Comparison of ENCODE assay signal across 8 cellular contexts in the genomic region with DNA sequence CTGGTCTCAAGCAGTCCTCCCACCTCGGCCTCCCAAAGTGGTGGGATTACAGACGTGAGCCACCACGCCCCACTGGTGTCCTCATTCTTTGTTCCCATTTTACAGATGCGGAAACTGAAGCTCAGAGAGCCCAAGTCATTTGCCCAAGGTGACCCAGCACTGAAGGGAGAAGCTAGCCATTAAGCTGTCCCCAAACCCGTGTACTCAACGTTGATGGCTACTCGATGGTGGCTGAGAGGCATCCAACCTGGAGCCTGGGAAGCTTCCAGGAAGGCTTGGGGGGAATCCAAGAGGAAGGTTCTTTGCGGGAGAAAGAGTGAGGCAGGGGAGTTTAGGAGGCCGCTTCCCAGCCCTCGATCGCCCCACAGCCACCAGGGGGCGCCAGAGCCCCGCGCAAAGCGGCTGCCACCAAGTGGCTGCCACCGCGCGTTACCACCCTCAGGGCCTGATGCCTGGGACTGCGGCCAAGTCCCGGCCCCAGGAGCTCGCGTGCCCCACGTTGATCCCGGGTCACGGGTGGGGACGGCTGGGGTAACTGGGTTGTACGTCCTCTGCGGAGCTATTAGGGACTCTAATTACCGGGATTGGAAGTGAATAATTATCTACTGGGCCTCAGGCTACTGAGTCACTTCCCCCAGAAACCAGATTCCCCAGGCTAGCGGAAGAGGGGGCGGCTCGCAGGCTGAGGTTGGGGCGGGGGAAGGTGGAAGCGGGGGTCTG. TPM values are rescaled to one million over a fixed set of nuclear protein-coding genes. Genes with fewer than 3 reads are reported as not detected.
DNase-seq lines count a peak whose midpoint lies in the region; ATAC-seq and TF ChIP-seq lines count a peak whose summit lies in the region.

No MANE protein-coding gene starts in this region.

- intact Hi-C loops in esophagus muscularis mucosa (cut with DNase I), result loop anchor here (2.0 to 10.0 kb wide), 3 partner anchors 54 to 278 kb away; no protein-coding TSS in a partner anchor

- H3K36me3 Mint-ChIP-seq in IgD-negative memory B cell, result no peaks in the 10 kb centered on the region
- H3K36me3 Mint-ChIP-seq in natural killer cell treated with Interleukin-12 subunit alpha and Interleukin-12 subunit beta and Interleukin-15 and Interleukin-18, amount 100 ng/mL, for 72 hours, result peaks cover 7% of the 10 kb centered on the region
- H3K36me3 Mint-ChIP-seq in stimulated activated naive B cell treated with anti-CD40 and anti-IgM and Interleukin-4, amounts not matched to agents 10 μg/mL and 1 μg/mL and 100 μg/mL, for 72 hours, result peaks cover 3 to 6% of the 10 kb centered on the region in 2 donors

- peak overlapping the region in 1 of 3 donors; percentile 39 for H3K27ac Mint-ChIP-seq in IgD-negative memory B cell
- peak overlapping the region in 1 of 2 donors; percentile 10 for H3K27ac Mint-ChIP-seq in natural killer cell treated with Interleukin-12 subunit alpha and Interleukin-12 subunit beta and Interleukin-15 and Interleukin-18, amount 100 ng/mL, for 72 hours
- H3K27ac Mint-ChIP-seq in stimulated activated naive B cell treated with anti-CD40 and anti-IgM and Interleukin-4, amounts not matched to agents 10 μg/mL and 1 μg/mL and 100 μg/mL, for 72 hours, result peak overlapping the region; percentile 94

- WGBS in esophagus muscularis mucosa, result 21% methylated on average over 13 of the region's 34 CpGs

- no peak overlapping the region; the same call in 1 of the 2 replicates for H3K9ac ChIP-seq in BLaER1

- H4K20me1 ChIP-seq in BLaER1, result no peaks in the 10 kb centered on the region

- H3K9me3 ChIP-seq in BLaER1 (no peaks in the 10 kb centered on the region), esophagus muscularis mucosa (no peaks in the 10 kb centered on the region)

- H3K36me3 ChIP-seq in BLaER1 (no peaks in the 10 kb centered on the region), esophagus muscularis mucosa (no peaks in the 10 kb centered on the region)

- peaks cover 36% of the 10 kb centered on the region for H3K4me1 ChIP-seq in BLaER1
- peaks cover 12 to 19% (median 17%) of the 10 kb centered on the region in 4 donors for H3K4me1 ChIP-seq in esophagus muscularis mucosa

- H3K4me2 ChIP-seq in BLaER1, result peak overlapping the region; percentile 75

- peak overlapping the region; percentile 37; the same call in 1 of the 2 replicates for H3K4me3 ChIP-seq in BLaER1
- H3K4me3 ChIP-seq in esophagus muscularis mucosa, result peak overlapping the region; percentile 38 to 44 (median 42)

- TF ChIP-seq EP300 in esophagus muscularis mucosa (IDR thresholded peaks at IDR 0.05), result no peak

- H3K27ac ChIP-seq in BLaER1 (no peak overlapping the region), esophagus muscularis mucosa (replicated peaks in 1 of 4) (peak overlapping the region; percentile 40 to 57 (median 54))

- TF ChIP-seq CTCF in esophagus muscularis mucosa (IDR thresholded peaks at IDR 0.05), result peak; percentile 96 to 100 (median 99)

- H3K4me1 Mint-ChIP-seq in IgD-negative memory B cell, result peaks cover 14 to 20% (median 18%) of the 10 kb centered on the region in 3 donors
- peaks cover 19 to 25% of the 10 kb centered on the region in 2 donors for H3K4me1 Mint-ChIP-seq in natural killer cell treated with Interleukin-12 subunit alpha and Interleukin-12 subunit beta and Interleukin-15 and Interleukin-18, amount 100 ng/mL, for 72 hours (ENCODE audit: low read depth in 2 of 2)
- H3K4me1 Mint-ChIP-seq in stimulated activated naive B cell treated with anti-CD40 and anti-IgM and Interleukin-4, amounts not matched to agents 10 μg/mL and 1 μg/mL and 100 μg/mL, for 72 hours, result peaks cover 28 to 40% of the 10 kb centered on the region in 2 donors

- peak; percentile 58 for ATAC-seq in GM19372 (IDR thresholded peaks at IDR 0.05; ENCODE audit: low read depth, unreplicated experiment)
- peak; percentile 90 to 93 for ATAC-seq in natural killer cell treated with Interleukin-12 subunit alpha and Interleukin-12 subunit beta and Interleukin-15 and Interleukin-18, amount 100 ng/mL, for 72 hours
- ATAC-seq in stimulated activated naive B cell treated with anti-CD40 and anti-IgM and Interleukin-4, amounts not matched to agents 10 μg/mL and 1 μg/mL and 100 μg/mL, for 72 hours (replicated peaks), result peak; percentile 73 to 82

- DNase-seq in activated T-cell treated with anti-CD3 and anti-CD28 coated beads, Interleukin-2, amount 50 U/mL, for 48 hours, result peak; percentile 92 to 93
- no peak for DNase-seq in esophagus muscularis mucosa (ENCODE audit: extremely low spot score)
- DNase-seq in natural killer cell treated with Interleukin-12 subunit alpha and Interleukin-12 subunit beta and Interleukin-15 and Interleukin-18, amount 100 ng/mL, for 72 hours (ENCODE audit: low spot score), result peak; percentile 91
- peak; percentile 78 for DNase-seq in stimulated activated naive B cell treated with anti-CD40 and anti-IgM and Interleukin-4, amounts not matched to agents 10 μg/mL and 1 μg/mL and 100 μg/mL, for 72 hours

- TF ChIP-seq POLR2A in esophagus muscularis mucosa (IDR thresholded peaks at IDR 0.05; ENCODE audit: low read depth), result no peak

- peak overlapping the region; percentile 76 to 96 (median 82) for H3K4me3 Mint-ChIP-seq in IgD-negative memory B cell
- H3K4me3 Mint-ChIP-seq in natural killer cell treated with Interleukin-12 subunit alpha and Interleukin-12 subunit beta and Interleukin-15 and Interleukin-18, amount 100 ng/mL, for 72 hours, result peak overlapping the region; percentile 59
- H3K4me3 Mint-ChIP-seq in stimulated activated naive B cell treated with anti-CD40 and anti-IgM and Interleukin-4, amounts not matched to agents 10 μg/mL and 1 μg/mL and 100 μg/mL, for 72 hours, result peak overlapping the region; percentile 87 to 94

- no peaks in the 10 kb centered on the region for H3K27me3 Mint-ChIP-seq in IgD-negative memory B cell
- peaks cover 15 to 17% of the 10 kb centered on the region in 2 donors for H3K27me3 Mint-ChIP-seq in natural killer cell treated with Interleukin-12 subunit alpha and Interleukin-12 subunit beta and Interleukin-15 and Interleukin-18, amount 100 ng/mL, for 72 hours
- peaks cover 0 to 4% of the 10 kb centered on the region in 2 donors for H3K27me3 Mint-ChIP-seq in stimulated activated naive B cell treated with anti-CD40 and anti-IgM and Interleukin-4, amounts not matched to agents 10 μg/mL and 1 μg/mL and 100 μg/mL, for 72 hours

- H3K9me3 Mint-ChIP-seq in IgD-negative memory B cell, result no peaks in the 10 kb centered on the region
- no peaks in the 10 kb centered on the region for H3K9me3 Mint-ChIP-seq in natural killer cell treated with Interleukin-12 subunit alpha and Interleukin-12 subunit beta and Interleukin-15 and Interleukin-18, amount 100 ng/mL, for 72 hours
- peaks cover 3 to 8% of the 10 kb centered on the region in 2 donors for H3K9me3 Mint-ChIP-seq in stimulated activated naive B cell treated with anti-CD40 and anti-IgM and Interleukin-4, amounts not matched to agents 10 μg/mL and 1 μg/mL and 100 μg/mL, for 72 hours

- H3K27me3 ChIP-seq in BLaER1, result no peaks in the 10 kb centered on the region
- peaks cover 0 to 6% (median 0%) of the 10 kb centered on the region in 4 donors for H3K27me3 ChIP-seq in esophagus muscularis mucosa

TF ChIP-seq in PFSK-1, 5 proteins besides CTCF, POLR2A, EP300 and RAD21:
- TF ChIP-seq TAF1 (IDR thresholded peaks at IDR 0.05; ENCODE audit: borderline replicate concordance, insufficient read depth, low read length), result no peak
- peak; percentile 66 for TF ChIP-seq FOXP2 (optimal IDR thresholded peaks at IDR 0.05; ENCODE audit: borderline replicate concordance, extremely low read depth, extremely low read length, insufficient read depth)

RNA-seq across cellular contexts. Expression of a gene that starts 8.8 kb away (rescaled TPM):
- 10.3 TPM for polyA plus RNA-seq in IgD-negative memory B cell
- polyA plus RNA-seq in PFSK-1 (2012; ENCODE audit: insufficient read length, low read depth), result 14.7 TPM
- total RNA-seq in esophagus muscularis mucosa, result 10 to 100 TPM; 24.9 to 49.4 (median 41.8) TPM
- total RNA-seq in natural killer cell treated with Interleukin-12 subunit alpha and Interleukin-12 subunit beta and Interleukin-15 and Interleukin-18, amount 100 ng/mL, for 72 hours, result 10 to 100 TPM in 1 of 2 donors, 1 to 10 TPM in 1; 10.0 to 12.2 TPM

RNA-seq across cellular contexts. Expression of a gene that starts 28.0 kb away (rescaled TPM):
- polyA plus RNA-seq in IgD-negative memory B cell, result 2.6 TPM
- 10.2 TPM for polyA plus RNA-seq in PFSK-1 (2012; ENCODE audit: insufficient read length, low read depth)
- 10 to 100 TPM in 1 of 4 donors, 1 to 10 TPM in 3; 5.8 to 15.6 (median 9.5) TPM for total RNA-seq in esophagus muscularis mucosa
- total RNA-seq in natural killer cell treated with Interleukin-12 subunit alpha and Interleukin-12 subunit beta and Interleukin-15 and Interleukin-18, amount 100 ng/mL, for 72 hours, result 1 to 10 TPM; 2.1 to 2.2 TPM
